12 cellular contexts compared by ENCODE assay signal in the genomic region with DNA sequence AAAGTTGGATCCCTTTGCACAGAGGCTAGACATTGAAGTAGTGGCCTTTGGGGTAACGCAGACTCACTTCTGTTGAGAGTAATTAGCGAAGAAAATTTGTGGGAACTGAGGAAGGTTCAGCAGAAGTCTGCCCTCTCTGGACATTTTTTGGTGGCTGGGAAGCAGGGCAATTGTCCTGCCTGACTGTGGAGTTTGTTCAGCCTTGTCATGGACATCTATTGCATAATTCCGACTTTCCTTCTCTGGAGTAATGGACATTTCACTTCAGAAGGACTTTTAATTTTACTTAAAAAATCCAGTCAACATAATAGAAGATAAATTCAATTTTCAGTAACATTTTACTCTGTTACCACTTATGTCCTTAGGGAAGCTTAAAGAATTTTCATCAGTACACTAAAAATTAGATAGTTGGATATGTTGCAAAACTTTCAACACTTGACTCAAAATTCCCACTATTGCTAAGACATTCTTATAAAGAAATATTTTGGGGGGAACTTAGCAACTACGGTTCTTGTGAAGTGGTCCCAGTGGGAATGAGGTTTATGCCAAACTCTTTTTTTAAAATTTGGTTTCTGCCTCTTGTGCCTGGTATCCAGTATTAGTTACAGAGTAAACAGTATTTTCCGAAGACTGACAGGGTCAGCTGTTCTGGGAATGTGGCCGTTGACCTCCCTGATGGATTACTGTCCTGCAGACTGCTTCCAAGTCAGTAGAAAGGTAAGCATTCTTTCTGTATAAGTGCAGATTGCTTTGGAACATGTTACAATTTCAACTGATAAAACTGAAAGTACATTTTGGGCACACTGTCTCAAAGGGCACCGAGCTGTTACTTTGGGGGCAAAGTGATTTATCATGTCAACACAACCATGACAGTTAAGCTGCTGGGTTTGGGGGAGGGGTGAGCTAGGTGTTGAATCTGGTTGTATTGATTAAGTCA.
DNase-seq lines count a peak whose midpoint lies in the region; ATAC-seq and TF ChIP-seq lines count a peak whose summit lies in the region.
"Had no signal": no experiment of that assay in that cellular context is flagged by ENCODE, and none has a peak within 500 bp of the region (broad histone marks: within the 10 kb centered on the region; RNA-seq: fewer than 3 reads in every experiment).

No MANE protein-coding gene starts in this region.

- H3K4me1 Mint-ChIP-seq in progenitor cell of endocrine pancreas (ENCODE audit: low read depth): peaks cover 34% of the 10 kb centered on the region
- no peaks in the 10 kb centered on the region for H3K4me1 Mint-ChIP-seq in activated naive CD4-positive, alpha-beta T cell treated with anti-CD3 and anti-CD28 coated beads for 36 hours (ENCODE audit: low read depth)

- TF ChIP-seq CTCF in AG10803 (conservative IDR thresholded peaks at IDR 0.05; ENCODE audit: low read length) (no peak), adrenal gland (IDR thresholded peaks at IDR 0.05) (no peak), left ventricle myocardium inferior (IDR thresholded peaks at IDR 0.05; ENCODE audit: borderline replicate concordance) (no peak), progenitor cell of endocrine pancreas (IDR thresholded peaks at IDR 0.05; ENCODE audit: unreplicated experiment) (no peak)

- H3K4me3 Mint-ChIP-seq in progenitor cell of endocrine pancreas (ENCODE audit: low read depth): peak overlapping the region; percentile 40
- H3K4me3 Mint-ChIP-seq in activated naive CD4-positive, alpha-beta T cell treated with anti-CD3 and anti-CD28 coated beads for 36 hours: no peak overlapping the region

- CTCF ChIA-PET in activated naive CD4-positive, alpha-beta T cell treated with anti-CD3 and anti-CD28 coated beads for 36 hours (lab: Charles Lee): no interaction called here

- peak overlapping the region in 1 of 5 donors; percentile 75 for H3K27ac ChIP-seq in adrenal gland
- peak overlapping the region; percentile 74 for H3K27ac ChIP-seq in left ventricle myocardium inferior (replicated peaks)
- H3K27ac ChIP-seq: breast epithelium, spleen, transverse colon had no signal

- H3K36me3 Mint-ChIP-seq in progenitor cell of endocrine pancreas (ENCODE audit: insufficient read depth): no peaks in the 10 kb centered on the region
- H3K36me3 Mint-ChIP-seq in activated naive CD4-positive, alpha-beta T cell treated with anti-CD3 and anti-CD28 coated beads for 36 hours (ENCODE audit: low read depth): no peaks in the 10 kb centered on the region

- no peaks in the 10 kb centered on the region for H3K36me3 ChIP-seq in adrenal gland (replicated peaks in 1 of 2)
- no peaks in the 10 kb centered on the region for H3K36me3 ChIP-seq in left ventricle myocardium inferior
- H3K36me3 ChIP-seq: breast epithelium, spleen, transverse colon had no signal

- H3K9me3 Mint-ChIP-seq in progenitor cell of endocrine pancreas (ENCODE audit: low read depth): no peaks in the 10 kb centered on the region
- no peaks in the 10 kb centered on the region for H3K9me3 Mint-ChIP-seq in activated naive CD4-positive, alpha-beta T cell treated with anti-CD3 and anti-CD28 coated beads for 36 hours

- 47 to 58% (median 51%) methylated on average over 7 of the region's 7 CpGs for WGBS in adrenal gland, 4 donors

- intact Hi-C loops in adrenal gland (cut with DNase I): no loop called here
- intact Hi-C loops in left ventricle myocardium inferior (cut with micrococcal nuclease): no loop called here
- intact Hi-C loops in activated naive CD4-positive, alpha-beta T cell treated with anti-CD3 and anti-CD28 coated beads for 36 hours (cut with micrococcal nuclease): no loop called here

- H3K27ac Mint-ChIP-seq in progenitor cell of endocrine pancreas: peak overlapping the region; percentile 53
- H3K27ac Mint-ChIP-seq in activated naive CD4-positive, alpha-beta T cell treated with anti-CD3 and anti-CD28 coated beads for 36 hours: no peak overlapping the region

- DNase-seq in AG10803 (ENCODE audit: low read depth): peak; percentile 41
- DNase-seq in adrenal gland: peak in 5 of 7 donors; percentile 31 to 64 (median 33)
- DNase-seq in left ventricle myocardium inferior: no peak
- no peak for DNase-seq in progenitor cell of endocrine pancreas (ENCODE audit: low spot score, unreplicated experiment)
- no peak for DNase-seq in GM03348 (ENCODE audit: low spot score)
- DNase-seq in NCI-H2171 treated with DMSO at 0.1 percent for 48 hours (lab: John Stamatoyannopoulos, UW): no peak
- DNase-seq in activated naive CD4-positive, alpha-beta T cell treated with anti-CD3 and anti-CD28 coated beads for 36 hours: no peak
- DNase-seq: NCI-H345, spleen, transverse colon had no signal

- ATAC-seq in GM21528 (IDR thresholded peaks at IDR 0.05; ENCODE audit: low FRiP score, unreplicated experiment): no peak

- H3K27me3 ChIP-seq in adrenal gland (no peaks in the 10 kb centered on the region), left ventricle myocardium inferior (ENCODE audit: low read depth) (no peaks in the 10 kb centered on the region)
- H3K27me3 ChIP-seq: breast epithelium, spleen, transverse colon had no signal

- TF ChIP-seq POLR2A in adrenal gland (IDR thresholded peaks at IDR 0.05): no peak

- H3K4me1 ChIP-seq in adrenal gland (replicated peaks in 1 of 2): peaks cover 0 to 9% of the 10 kb centered on the region in 2 donors
- peaks cover 37% of the 10 kb centered on the region for H3K4me1 ChIP-seq in left ventricle myocardium inferior
- H3K4me1 ChIP-seq: breast epithelium, spleen, transverse colon had no signal

- no peaks in the 10 kb centered on the region for H3K27me3 Mint-ChIP-seq in progenitor cell of endocrine pancreas
- peaks cover 4% of the 10 kb centered on the region for H3K27me3 Mint-ChIP-seq in activated naive CD4-positive, alpha-beta T cell treated with anti-CD3 and anti-CD28 coated beads for 36 hours (ENCODE audit: low read depth)

- no peak overlapping the region for H3K4me3 ChIP-seq in AG10803 (ENCODE audit: low read length)
- H3K4me3 ChIP-seq in adrenal gland: peak overlapping the region in 1 of 4 donors; percentile 45
- peak overlapping the region; percentile 27 for H3K4me3 ChIP-seq in left ventricle myocardium inferior
- H3K4me3 ChIP-seq: breast epithelium, spleen, transverse colon had no signal

- no peaks in the 10 kb centered on the region for H3K9me3 ChIP-seq in adrenal gland (replicated peaks in 1 of 3)
- no peaks in the 10 kb centered on the region for H3K9me3 ChIP-seq in left ventricle myocardium inferior (replicated peaks)
- H3K9me3 ChIP-seq: breast epithelium, spleen, transverse colon had no signal

Comparison
In these comparisons a context has a peak if more than half of its experiments do, and no peak if none do; other contexts are left out.
1. DNase-seq: peak in AG10803 (single experiment) and adrenal gland (5 of 7); none in left ventricle myocardium inferior (single experiment), progenitor cell of endocrine pancreas (single experiment), GM03348 (single experiment), NCI-H2171 treated with DMSO at 0.1 percent for 48 hours (single experiment) and activated naive CD4-positive, alpha-beta T cell treated with anti-CD3 and anti-CD28 coated beads for 36 hours (single experiment).